ENCODE assay signal across 2 cellular contexts in genomic region chr3:40265181-40265580, GRCh38.
TF ChIP-seq lines count a peak whose summit lies in the region.

No MANE protein-coding gene starts in this region.

TF ChIP-seq in liver, 16 proteins besides CTCF, POLR2A, EP300 and RAD21 (continued from another document):
- TF ChIP-seq ATF3 (IDR thresholded peaks at IDR 0.05) (no peak), FOXA1 (IDR thresholded peaks at IDR 0.05) (no peak), ZBTB33 (IDR thresholded peaks at IDR 0.05) (no peak), NR2F2 (IDR thresholded peaks at IDR 0.05) (no peak), GABPA (IDR thresholded peaks at IDR 0.05 in 1 of 2, conservative IDR thresholded peaks at IDR 0.05 in 1 of 2) (no peak), MAX (IDR thresholded peaks at IDR 0.05) (no peak), REST (IDR thresholded peaks at IDR 0.05) (no peak), RXRA (IDR thresholded peaks at IDR 0.05) (peak in 1 of 2 donors; percentile 12), HNF4G (IDR thresholded peaks at IDR 0.05) (no peak), YY1 (IDR thresholded peaks at IDR 0.05) (peak; percentile 53), TAF1 (conservative IDR thresholded peaks at IDR 0.05) (no peak)

TF ChIP-seq in HepG2, 621 proteins besides CTCF, POLR2A, EP300 and RAD21 (continued from another document):
- TF ChIP-seq GFI1 (CRISPR knock-in tag; IDR thresholded peaks at IDR 0.05; ENCODE audit: borderline replicate concordance) (no peak), RBM22 (optimal IDR thresholded peaks at IDR 0.05; ENCODE audit: low read length) (no peak), GTF2F1 (IDR thresholded peaks at IDR 0.05; ENCODE audit: low read length) (no peak), DBP (CRISPR knock-in tag; IDR thresholded peaks at IDR 0.05; ENCODE audit: not compliant biosample characterization) (no peak), CAMTA2 (CRISPR knock-in tag; IDR thresholded peaks at IDR 0.05; ENCODE audit: borderline replicate concordance) (no peak), EEA1 (CRISPR knock-in tag; IDR thresholded peaks at IDR 0.05; ENCODE audit: borderline replicate concordance) (no peak), ZNF138 (CRISPR knock-in tag; IDR thresholded peaks at IDR 0.05; ENCODE audit: low read depth) (no peak), FOXK1 (CRISPR knock-in tag; IDR thresholded peaks at IDR 0.05; ENCODE audit: borderline replicate concordance, low read depth) (no peak), AKNA (CRISPR knock-in tag; IDR thresholded peaks at IDR 0.05; ENCODE audit: borderline replicate concordance) (no peak), BCLAF1 (IDR thresholded peaks at IDR 0.05) (no peak), YEATS4 (CRISPR knock-in tag; IDR thresholded peaks at IDR 0.05; ENCODE audit: borderline replicate concordance) (no peak), PCBP1 (IDR thresholded peaks at IDR 0.05; ENCODE audit: borderline replicate concordance, low read depth, low read length) (no peak), ZNF484 (CRISPR knock-in tag; IDR thresholded peaks at IDR 0.05; ENCODE audit: borderline replicate concordance, low read depth) (no peak), ZNF512B (CRISPR knock-in tag; IDR thresholded peaks at IDR 0.05; ENCODE audit: borderline replicate concordance) (no peak), AGO1 (IDR thresholded peaks at IDR 0.05; ENCODE audit: low read depth, low read length, poor library complexity, severe bottlenecking) (no peak), ZBTB37 (CRISPR knock-in tag; IDR thresholded peaks at IDR 0.05) (no peak)
